In the genomic region with DNA sequence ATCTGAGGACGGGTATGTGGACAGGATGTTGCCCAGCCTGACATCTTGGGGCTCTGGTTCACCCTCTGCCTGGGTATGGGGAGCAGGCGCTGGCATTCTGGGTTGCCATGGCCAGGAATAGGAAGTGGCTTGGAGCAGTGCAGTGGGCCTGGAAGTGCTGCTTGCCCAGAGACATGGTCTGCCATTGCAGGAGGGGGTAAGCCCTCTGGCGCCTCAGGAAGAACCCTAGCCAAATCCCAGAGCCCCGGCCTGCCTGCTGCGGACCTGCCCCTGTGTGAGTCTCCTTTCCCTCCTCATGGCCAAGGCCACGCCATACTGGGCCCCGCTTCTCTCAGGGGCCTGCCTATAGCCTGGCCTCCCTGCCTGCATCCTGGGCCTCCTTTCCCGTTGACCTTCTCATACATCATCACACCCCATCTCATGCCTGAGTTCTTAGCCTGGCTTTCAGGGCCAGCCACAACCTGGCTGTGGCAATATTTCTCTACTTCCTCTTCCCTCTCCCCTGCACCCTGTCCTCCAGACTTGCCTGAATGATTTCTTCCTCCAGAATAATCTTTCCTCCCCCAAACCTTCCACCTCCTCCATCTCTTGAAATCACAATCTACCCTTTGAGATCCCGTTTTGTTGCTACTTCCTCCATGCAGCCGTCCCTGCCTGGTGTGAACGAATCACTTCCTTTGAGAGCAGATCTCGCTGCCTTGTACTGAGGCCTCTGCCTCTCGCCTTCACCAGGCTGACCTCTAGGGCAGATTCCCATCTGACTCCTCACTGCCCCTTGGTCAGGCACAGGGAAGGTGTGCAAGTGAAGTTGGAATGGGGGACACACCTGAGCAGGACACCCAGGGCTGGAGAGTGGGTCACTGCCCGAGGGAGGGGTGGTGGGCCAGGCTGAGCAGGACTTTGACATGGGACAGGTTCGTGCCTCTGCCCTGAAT, we compare ENCODE assay signal across 10 cellular contexts. TPM values are rescaled to one million over a fixed set of nuclear protein-coding genes. Genes with fewer than 3 reads are reported as not detected.
DNase-seq lines count a peak whose midpoint lies in the region; ATAC-seq and TF ChIP-seq lines count a peak whose summit lies in the region.
"Had no signal": no experiment of that assay in that cellular context is flagged by ENCODE, and none has a peak within 500 bp of the region (broad histone marks: within the 10 kb centered on the region; RNA-seq: fewer than 3 reads in every experiment).

No MANE protein-coding gene starts in this region.

- H3K27ac Mint-ChIP-seq in Calu3 (ENCODE audit: unreplicated experiment), result peak overlapping the region; percentile 16
- H3K27ac Mint-ChIP-seq in effector memory CD8-positive, alpha-beta T cell, result peak overlapping the region; percentile 20 to 81
- H3K27ac Mint-ChIP-seq: memory B cell had no signal

- no peak for TF ChIP-seq CTCF in Calu3 (IDR thresholded peaks at IDR 0.05; ENCODE audit: unreplicated experiment)
- TF ChIP-seq CTCF in omental fat pad (IDR thresholded peaks at IDR 0.05), result no peak

- DNase-seq in Calu3 (no peak), NOMO-1 treated with dmso at 0.1 percent for 144 hours (lab: John Stamatoyannopoulos, UW; ENCODE audit: unreplicated experiment) (peak; percentile 62), omental fat pad (ENCODE audit: low spot score) (peak; percentile 14), cortex of kidney (lab: John Stamatoyannopoulos, UW) (no peak), NCI-H510A (lab: John Stamatoyannopoulos, UW) (no peak), SW480 (ENCODE audit: low spot score) (no peak)
- DNase-seq in effector memory CD8-positive, alpha-beta T cell, result no peak
- DNase-seq: NCI-H1092 treated with DMSO at 0.1 percent for 48 hours had no signal

- H3K9me3 Mint-ChIP-seq in Calu3 (ENCODE audit: low read depth, unreplicated experiment), result no peaks in the 10 kb centered on the region
- no peaks in the 10 kb centered on the region for H3K9me3 Mint-ChIP-seq in effector memory CD8-positive, alpha-beta T cell
- H3K9me3 Mint-ChIP-seq: memory B cell had no signal

- no peak overlapping the region for H3K4me3 Mint-ChIP-seq in Calu3 (ENCODE audit: low read depth, unreplicated experiment)
- H3K4me3 Mint-ChIP-seq in effector memory CD8-positive, alpha-beta T cell, result peak overlapping the region; percentile 67 to 69
- H3K4me3 Mint-ChIP-seq: memory B cell had no signal

- no peaks in the 10 kb centered on the region for H3K27me3 Mint-ChIP-seq in Calu3 (ENCODE audit: unreplicated experiment)
- H3K27me3 Mint-ChIP-seq in effector memory CD8-positive, alpha-beta T cell, result no peaks in the 10 kb centered on the region

- peaks cover 23% of the 10 kb centered on the region for H3K36me3 Mint-ChIP-seq in Calu3 (ENCODE audit: insufficient read depth, unreplicated experiment)
- H3K36me3 Mint-ChIP-seq in effector memory CD8-positive, alpha-beta T cell (ENCODE audit: insufficient read depth), result peaks cover 8% of the 10 kb centered on the region
- H3K36me3 Mint-ChIP-seq: memory B cell had no signal

- H3K4me1 Mint-ChIP-seq in Calu3 (ENCODE audit: low read depth, unreplicated experiment), result peaks cover 75% of the 10 kb centered on the region
- peaks cover 26 to 27% of the 10 kb centered on the region in 2 donors for H3K4me1 Mint-ChIP-seq in effector memory CD8-positive, alpha-beta T cell (ENCODE audit: low read depth in 2 of 2)

- CTCF ChIA-PET in Calu3 (lab: Charles Lee), result no interaction called here

- intact Hi-C loops in Calu3 (cut with micrococcal nuclease; ENCODE audit: unreplicated experiment), result no loop called here

- BruUV-seq in Calu3 (replicated peaks; lab: Mats Ljungman, UMichigan), result no TSS peak

- peak; percentile 33 for ATAC-seq in effector memory CD8-positive, alpha-beta T cell (replicated peaks)
- no peak for ATAC-seq in omental fat pad (ENCODE audit: low FRiP score)
- ATAC-seq in HG02642 (IDR thresholded peaks at IDR 0.05; ENCODE audit: poor library complexity, unreplicated experiment), result no peak

RNA-seq across cellular contexts. Expression of a gene that starts 5.2 kb away (rescaled TPM):
- total RNA-seq in Calu3 (2022) (22.3 and 41.5 TPM in 2 replicates), omental fat pad (1 to 10 TPM; 3.3 to 8.5 (median 4.7) TPM)

RNA-seq across cellular contexts. Expression of a gene that starts 30.7 kb away (rescaled TPM):
- 1.1 and 2.6 TPM in 2 replicates for total RNA-seq in Calu3 (2022)
- not detected for total RNA-seq in omental fat pad

RNA-seq across cellular contexts. Expression of a gene that starts 37.7 kb away (rescaled TPM):
- 0.28 and 0.39 TPM in 2 replicates for total RNA-seq in Calu3 (2022)
- total RNA-seq in omental fat pad, result not detected

RNA-seq across cellular contexts. Expression of a gene that starts 56.1 kb away (rescaled TPM):
- total RNA-seq in Calu3 (2022) (3.7 and 5.2 TPM in 2 replicates), omental fat pad (10 to 100 TPM; 13.4 to 29.9 (median 18.0) TPM)

Comparison
In these comparisons a context has a peak if more than half of its experiments do, and no peak if none do; other contexts are left out.
1. DNase-seq: peak in NOMO-1 treated with dmso at 0.1 percent for 144 hours (single experiment) and omental fat pad (single experiment); none in Calu3 (single experiment), effector memory CD8-positive, alpha-beta T cell (0 of 3), cortex of kidney (single experiment), NCI-H510A (single experiment) and SW480 (single experiment).